In genomic region chr1:2909797-2910196, GRCh38 we compare ENCODE assay signal across 35 cellular contexts.
DNase-seq lines count a peak whose midpoint lies in the region; ATAC-seq and TF ChIP-seq lines count a peak whose summit lies in the region.
"Had no signal": no experiment of that assay in that cellular context is flagged by ENCODE, and none has a peak within 500 bp of the region (broad histone marks: within the 10 kb centered on the region; RNA-seq: fewer than 3 reads in every experiment).

No MANE protein-coding gene starts in this region.

- ATAC-seq in stimulated activated naive CD8-positive, alpha-beta T cell treated with anti-CD3 and anti-CD28 coated beads, Interleukin-15, amount 100 ng/mL, for 72 hours: peak; percentile 32
- no peak for ATAC-seq in stimulated activated naive CD8-positive, alpha-beta T cell treated with anti-CD3 and anti-CD28 coated beads, Interleukin-15, Interleukin-2, amounts not matched to agents 100 U/mL and 50 U/mL, for 24 hours
- peak; percentile 21 for ATAC-seq in stimulated activated memory B cell treated with anti-CD40 and anti-IgM and Interleukin-4, amounts not matched to agents 10 μg/mL and 1 μg/mL and 100 μg/mL, for 72 hours
- ATAC-seq in natural killer cell: no peak
- ATAC-seq: A549; CD8-positive, alpha-beta T cell had no signal

- peak overlapping the region; percentile 53 for H3K23ac ChIP-seq in neuronal stem cell (ENCODE audit: low read depth, low read length, poor library complexity)

- POLR2A ChIA-PET in HEK293 (lab: Yijun Ruan, JAX): no interaction called here

- peak overlapping the region; percentile 66 for H2BK5ac ChIP-seq in neuronal stem cell (ENCODE audit: low read length)

- no CpG with 5 or more reads among the region's 14 CpGs for WGBS in neuronal stem cell (ENCODE audit: extremely low coverage in 2 of 2, insufficient read length in 2 of 2, insufficient replicate concordance in 1 of 2), 2 donors

- no peak overlapping the region for H3K4me3 Mint-ChIP-seq in stimulated activated naive CD8-positive, alpha-beta T cell treated with anti-CD3 and anti-CD28 coated beads, Interleukin-15, amount 100 ng/mL, for 72 hours
- no peak overlapping the region for H3K4me3 Mint-ChIP-seq in stimulated activated memory B cell treated with anti-CD40 and anti-IgM and Interleukin-4, amounts not matched to agents 10 μg/mL and 1 μg/mL and 100 μg/mL, for 72 hours
- no peak overlapping the region for H3K4me3 Mint-ChIP-seq in natural killer cell
- H3K4me3 Mint-ChIP-seq: B cell; CD14-positive monocyte; CD4-positive, alpha-beta T cell; CD4-positive, CD25-positive, alpha-beta regulatory T cell; CD8-positive, alpha-beta memory T cell; CD8-positive, alpha-beta T cell had no signal

- H3K9me3 Mint-ChIP-seq in stimulated activated naive CD8-positive, alpha-beta T cell treated with anti-CD3 and anti-CD28 coated beads, Interleukin-15, amount 100 ng/mL, for 72 hours: no peaks in the 10 kb centered on the region
- H3K9me3 Mint-ChIP-seq in stimulated activated memory B cell treated with anti-CD40 and anti-IgM and Interleukin-4, amounts not matched to agents 10 μg/mL and 1 μg/mL and 100 μg/mL, for 72 hours: no peaks in the 10 kb centered on the region
- H3K9me3 Mint-ChIP-seq in natural killer cell: no peaks in the 10 kb centered on the region
- H3K9me3 Mint-ChIP-seq: CD14-positive monocyte; CD4-positive, alpha-beta memory T cell; CD4-positive, alpha-beta T cell; CD4-positive, CD25-positive, alpha-beta regulatory T cell; CD8-positive, alpha-beta memory T cell; CD8-positive, alpha-beta T cell had no signal

- H3K9ac ChIP-seq in neuronal stem cell (ENCODE audit: low read depth, low read length, poor library complexity): peak overlapping the region; percentile 12
- H3K9ac ChIP-seq: BLaER1; BLaER1 treated with 17β-estradiol and CSF1 and Interleukin-3, amounts not matched to agents 10 nM and 100 nM had no signal

- peak overlapping the region; percentile 86 for H2AK5ac ChIP-seq in neuronal stem cell (ENCODE audit: low read depth, low read length)

- no peak overlapping the region for H3K4me2 ChIP-seq in neuronal stem cell (ENCODE audit: insufficient read depth, low read length, poor library complexity, severe bottlenecking)
- H3K4me2 ChIP-seq: A549; BLaER1; BLaER1 treated with 17β-estradiol and CSF1 and Interleukin-3, amounts not matched to agents 10 nM and 100 nM had no signal

- H3K18ac ChIP-seq in neuronal stem cell (ENCODE audit: low read length): peak overlapping the region; percentile 92

- H2BK120ac ChIP-seq in neuronal stem cell (ENCODE audit: low read depth, low read length): no peak overlapping the region

- no peak overlapping the region for H4K91ac ChIP-seq in neuronal stem cell (ENCODE audit: low read depth, low read length, poor library complexity)

- H3K4me1 Mint-ChIP-seq in stimulated activated naive CD8-positive, alpha-beta T cell treated with anti-CD3 and anti-CD28 coated beads, Interleukin-15, amount 100 ng/mL, for 72 hours: no peaks in the 10 kb centered on the region
- no peaks in the 10 kb centered on the region for H3K4me1 Mint-ChIP-seq in stimulated activated memory B cell treated with anti-CD40 and anti-IgM and Interleukin-4, amounts not matched to agents 10 μg/mL and 1 μg/mL and 100 μg/mL, for 72 hours
- no peaks in the 10 kb centered on the region for H3K4me1 Mint-ChIP-seq in natural killer cell
- H3K4me1 Mint-ChIP-seq: B cell; CD14-positive monocyte; CD4-positive, alpha-beta memory T cell; CD4-positive, CD25-positive, alpha-beta regulatory T cell; CD8-positive, alpha-beta memory T cell had no signal

- H3K9me3 ChIP-seq in HEK293 (ENCODE audit: control insufficient read depth, insufficient read depth, low read depth, low read length): no peaks in the 10 kb centered on the region
- no peaks in the 10 kb centered on the region for H3K9me3 ChIP-seq in neuronal stem cell (replicated peaks in 1 of 2; ENCODE audit: control insufficient read depth in 2 of 2, insufficient read depth in 1 of 2, low read depth in 1 of 2, low read length in 2 of 2)
- H3K9me3 ChIP-seq: A549; BE2C; BLaER1; BLaER1 treated with 17β-estradiol and CSF1 and Interleukin-3, amounts not matched to agents 10 nM and 100 nM; Caco-2 had no signal

- intact Hi-C loops in natural killer cell (cut with micrococcal nuclease): no loop called here

- H3K14ac ChIP-seq in neuronal stem cell (ENCODE audit: low read length): peak overlapping the region; percentile 78

- no peaks in the 10 kb centered on the region for H3K36me3 Mint-ChIP-seq in stimulated activated memory B cell treated with anti-CD40 and anti-IgM and Interleukin-4, amounts not matched to agents 10 μg/mL and 1 μg/mL and 100 μg/mL, for 72 hours
- no peaks in the 10 kb centered on the region for H3K36me3 Mint-ChIP-seq in natural killer cell
- H3K36me3 Mint-ChIP-seq: CD14-positive monocyte; CD4-positive, alpha-beta memory T cell; CD4-positive, CD25-positive, alpha-beta regulatory T cell; CD8-positive, alpha-beta memory T cell; CD8-positive, alpha-beta T cell had no signal

- H3K79me1 ChIP-seq in neuronal stem cell (ENCODE audit: low read depth, low read length): peaks cover 5% of the 10 kb centered on the region

- H3K4me1 ChIP-seq in HEK293 (ENCODE audit: control insufficient read depth, insufficient read depth, low read length) (no peaks in the 10 kb centered on the region), neuronal stem cell (ENCODE audit: control insufficient read depth in 2 of 2, insufficient read depth in 1 of 2, low read depth in 1 of 2, low read length in 2 of 2) (no peaks in the 10 kb centered on the region)
- H3K4me1 ChIP-seq: A549, BE2C, BLaER1, Caco-2 had no signal

- H4K8ac ChIP-seq in neuronal stem cell (ENCODE audit: low read depth, low read length): peak overlapping the region; percentile 59

- peaks cover 0 to 48% (median 0%) of the 10 kb centered on the region in 3 experiments for H3K27me3 ChIP-seq in neuronal stem cell (ENCODE audit: control insufficient read depth in 3 of 3, insufficient read depth in 3 of 3, low read depth in 1 of 3, low read length in 3 of 3)

- peak overlapping the region; percentile 72 for H2BK15ac ChIP-seq in neuronal stem cell (ENCODE audit: low read length)

- H2BK12ac ChIP-seq in neuronal stem cell (ENCODE audit: low read length): peak overlapping the region; percentile 89

- no peak for DNase-seq in stimulated activated naive CD8-positive, alpha-beta T cell treated with anti-CD3 and anti-CD28 coated beads, Interleukin-15, amount 100 ng/mL, for 72 hours
- no peak for DNase-seq in stimulated activated naive CD8-positive, alpha-beta T cell treated with anti-CD3 and anti-CD28 coated beads, Interleukin-15, Interleukin-2, amounts not matched to agents 100 U/mL and 50 U/mL, for 24 hours
- DNase-seq in neuronal stem cell (ENCODE audit: low spot score) (no peak), NAMALWA (ENCODE audit: low spot score) (no peak), NCI-H510A treated with DMSO at 0.1 percent for 48 hours (lab: John Stamatoyannopoulos, UW) (no peak), natural killer cell (no peak)
- DNase-seq: 8988T; ACHN; AML-193; BE2C; C1 segment of cervical spinal cord; Caco-2; Calu3; CD4-positive, alpha-beta memory T cell; CD4-positive, alpha-beta T cell; CD4-positive, CD25-positive, alpha-beta regulatory T cell; CD8-positive, alpha-beta memory T cell; CD8-positive, alpha-beta T cell; COR-L47; DMS 273 treated with DMSO at 0.1 percent for 48 hours; DMS153; DMS53; DMS79; DMS79 treated with DMSO at 0.1 percent for 48 hours; DND-41; EL had no signal

- CTCF ChIA-PET in HEK293 (lab: Yijun Ruan, JAX): no interaction called here

- peak overlapping the region; percentile 37 for H3K4ac ChIP-seq in neuronal stem cell (ENCODE audit: low read length)

- no peak overlapping the region for H3K27ac Mint-ChIP-seq in stimulated activated naive CD8-positive, alpha-beta T cell treated with anti-CD3 and anti-CD28 coated beads, Interleukin-15, amount 100 ng/mL, for 72 hours
- H3K27ac Mint-ChIP-seq in stimulated activated memory B cell treated with anti-CD40 and anti-IgM and Interleukin-4, amounts not matched to agents 10 μg/mL and 1 μg/mL and 100 μg/mL, for 72 hours: no peak overlapping the region
- H3K27ac Mint-ChIP-seq in natural killer cell: no peak overlapping the region
- H3K27ac Mint-ChIP-seq: B cell; CD14-positive monocyte; CD4-positive, alpha-beta memory T cell; CD4-positive, alpha-beta T cell; CD4-positive, CD25-positive, alpha-beta regulatory T cell; CD8-positive, alpha-beta memory T cell; CD8-positive, alpha-beta T cell had no signal

- no peak overlapping the region for H3K27ac ChIP-seq in HEK293 (ENCODE audit: extremely low read depth, low read depth, low read length)
- no peak overlapping the region for H3K27ac ChIP-seq in neuronal stem cell (replicated peaks; ENCODE audit: low read length)
- H3K27ac ChIP-seq: 22Rv1; A549; BLaER1; BLaER1 treated with 17β-estradiol and CSF1 and Interleukin-3, amounts not matched to agents 10 nM and 100 nM; C4-2B had no signal

- H2AFZ ChIP-seq in neuronal stem cell (ENCODE audit: low read length): no peak overlapping the region

- TF ChIP-seq CTCF in HEK293 (tag by site-specific recombination; IDR thresholded peaks at IDR 0.05) (no peak), natural killer cell (IDR thresholded peaks at IDR 0.05) (no peak)

- H3K36me3 ChIP-seq in HEK293 (ENCODE audit: control insufficient read depth in 2 of 2, insufficient read depth in 1 of 2, low read length in 2 of 2): no peaks in the 10 kb centered on the region
- no peaks in the 10 kb centered on the region for H3K36me3 ChIP-seq in neuronal stem cell (replicated peaks in 1 of 2; ENCODE audit: control insufficient read depth in 2 of 2, insufficient read depth in 2 of 2, low read length in 2 of 2)
- H3K36me3 ChIP-seq: BE2C; BLaER1; BLaER1 treated with 17β-estradiol and CSF1 and Interleukin-3, amounts not matched to agents 10 nM and 100 nM had no signal

- no peaks in the 10 kb centered on the region for H3K27me3 Mint-ChIP-seq in stimulated activated naive CD8-positive, alpha-beta T cell treated with anti-CD3 and anti-CD28 coated beads, Interleukin-15, amount 100 ng/mL, for 72 hours
- H3K27me3 Mint-ChIP-seq in stimulated activated memory B cell treated with anti-CD40 and anti-IgM and Interleukin-4, amounts not matched to agents 10 μg/mL and 1 μg/mL and 100 μg/mL, for 72 hours: peaks cover 8% of the 10 kb centered on the region
- no peaks in the 10 kb centered on the region for H3K27me3 Mint-ChIP-seq in natural killer cell (ENCODE audit: low read depth in 2 of 2)
- H3K27me3 Mint-ChIP-seq: B cell; CD4-positive, alpha-beta memory T cell; CD4-positive, alpha-beta T cell; CD4-positive, CD25-positive, alpha-beta regulatory T cell; CD8-positive, alpha-beta memory T cell had no signal

- no peak overlapping the region for H3K4me3 ChIP-seq in HEK293 (ENCODE audit: low read depth, low read length)
- no peak overlapping the region for H3K4me3 ChIP-seq in neuronal stem cell (ENCODE audit: low read length in 2 of 2)
- H3K4me3 ChIP-seq: A549; BLaER1; BLaER1 treated with 17β-estradiol and CSF1 and Interleukin-3, amounts not matched to agents 10 nM and 100 nM had no signal

TF ChIP-seq in HEK293, 187 proteins besides CTCF, POLR2A, EP300 and RAD21 (continues in another document):
- TF ChIP-seq ZNF76 (tag by site-specific recombination; IDR thresholded peaks at IDR 0.05; ENCODE audit: borderline replicate concordance, low read depth) (no peak), ZNF223 (tag by site-specific recombination; IDR thresholded peaks at IDR 0.05) (no peak)

Comparison
In these comparisons a context has a peak if more than half of its experiments do, and no peak if none do; other contexts are left out.
1. ATAC-seq: peak in stimulated activated naive CD8-positive, alpha-beta T cell treated with anti-CD3 and anti-CD28 coated beads, Interleukin-15, amount 100 ng/mL, for 72 hours (single experiment) and stimulated activated memory B cell treated with anti-CD40 and anti-IgM and Interleukin-4, amounts not matched to agents 10 μg/mL and 1 μg/mL and 100 μg/mL, for 72 hours (single experiment); none in stimulated activated naive CD8-positive, alpha-beta T cell treated with anti-CD3 and anti-CD28 coated beads, Interleukin-15, Interleukin-2, amounts not matched to agents 100 U/mL and 50 U/mL, for 24 hours (single experiment) and natural killer cell (0 of 3).